Comparison of ENCODE assay signal across 1 cellular context in genomic region chr7:6460990-6461584, GRCh38.
TF ChIP-seq lines count a peak whose summit lies in the region.

No MANE protein-coding gene starts in this region.

TF ChIP-seq in IMR-90, 13 proteins besides CTCF, POLR2A, EP300 and RAD21:
- no peak for TF ChIP-seq NFE2L2 (IDR thresholded peaks at IDR 0.05; ENCODE audit: low read depth, low read length)
- TF ChIP-seq CEBPB (IDR thresholded peaks at IDR 0.05; ENCODE audit: low read depth, low read length), result no peak
- no peak for TF ChIP-seq USF2 (IDR thresholded peaks at IDR 0.05; ENCODE audit: low read depth, low read length)
- no peak for TF ChIP-seq SMC3 (IDR thresholded peaks at IDR 0.05; ENCODE audit: low read depth, low read length)
- no peak for TF ChIP-seq MAZ (IDR thresholded peaks at IDR 0.05; ENCODE audit: borderline replicate concordance, low read depth, low read length)
